28 cellular contexts compared by ENCODE assay signal in genomic region chr6:14284969-14285368, GRCh38.
"Had no signal": no experiment of that assay in that cellular context is flagged by ENCODE, and none has a peak within 500 bp of the region (broad histone marks: within the 10 kb centered on the region; RNA-seq: fewer than 3 reads in every experiment).

No MANE protein-coding gene starts in this region.

- H3K27me3 Mint-ChIP-seq: dendritic cell treated with granulocyte-macrophage colony-stimulating factor and Interleukin-4, amounts not matched to agents 40 ng/mL and 50 ng/mL, for 4 days; progenitor cell of endocrine pancreas had no signal

- ATAC-seq: activated CD4-positive, CD25-positive, alpha-beta regulatory T cell treated with anti-CD3 and anti-CD28 coated beads, Interleukin-2, amount 50 U/mL, for 24 hours; mucosa of descending colon; natural killer cell treated with Interleukin-12 subunit alpha and Interleukin-12 subunit beta and Interleukin-15 and Interleukin-18, amount 100 ng/mL, for 72 hours; right lobe of liver; stimulated activated effector memory CD8-positive, alpha-beta T cell treated with anti-CD3 and anti-CD28 coated beads, Interleukin-12 subunit alpha, Interleukin-12 subunit beta, amount 100 ng/mL, for 72 hours had no signal

- H3K36me3 Mint-ChIP-seq: natural killer cell treated with Interleukin-12 subunit alpha and Interleukin-12 subunit beta and Interleukin-15 and Interleukin-18, amount 100 ng/mL, for 72 hours; stimulated activated effector memory CD8-positive, alpha-beta T cell treated with anti-CD3 and anti-CD28 coated beads, Interleukin-12 subunit alpha, Interleukin-12 subunit beta, amount 100 ng/mL, for 72 hours had no signal

- H3K4me3 ChIP-seq: mucosa of descending colon, ovary, right lobe of liver, skin epidermis, transverse colon had no signal

- H3K4me1 Mint-ChIP-seq: stimulated activated effector memory CD8-positive, alpha-beta T cell treated with anti-CD3 and anti-CD28 coated beads, Interleukin-12 subunit alpha, Interleukin-12 subunit beta, amount 100 ng/mL, for 72 hours had no signal

- H3K4me3 Mint-ChIP-seq: activated naive CD4-positive, alpha-beta T cell treated with anti-CD3 and anti-CD28 coated beads, Interleukin-2, amount 10 ng/mL, durations not matched to agents 7 days and 5 days; dendritic cell treated with granulocyte-macrophage colony-stimulating factor and Interleukin-4, amounts not matched to agents 40 ng/mL and 50 ng/mL, for 4 days; natural killer cell treated with Interleukin-12 subunit alpha and Interleukin-12 subunit beta and Interleukin-15 and Interleukin-18, amount 100 ng/mL, for 72 hours; stimulated activated effector memory CD8-positive, alpha-beta T cell treated with anti-CD3 and anti-CD28 coated beads, Interleukin-12 subunit alpha, Interleukin-12 subunit beta, amount 100 ng/mL, for 72 hours; T-helper 2 cell treated with Interferon-gamma antibody and Interleukin-4, amounts not matched to agents 5 μg/mL and 100 μg/mL, for 36 hours had no signal

- H3K27ac Mint-ChIP-seq: activated naive CD4-positive, alpha-beta T cell treated with anti-CD3 and anti-CD28 coated beads, Interleukin-2, amount 10 ng/mL, durations not matched to agents 7 days and 5 days; dendritic cell treated with granulocyte-macrophage colony-stimulating factor and Interleukin-4, amounts not matched to agents 40 ng/mL and 50 ng/mL, for 4 days; progenitor cell of endocrine pancreas; stimulated activated effector memory CD8-positive, alpha-beta T cell treated with anti-CD3 and anti-CD28 coated beads, Interleukin-12 subunit alpha, Interleukin-12 subunit beta, amount 100 ng/mL, for 72 hours; T-helper 2 cell treated with Interferon-gamma antibody and Interleukin-4, amounts not matched to agents 5 μg/mL and 100 μg/mL, for 36 hours had no signal

- H3K4me1 ChIP-seq: transverse colon had no signal

- H3K9me3 ChIP-seq: mucosa of descending colon, ovary, right lobe of liver, transverse colon had no signal

- H3K27ac ChIP-seq: epithelial cell of prostate, ovary, right lobe of liver, skin epidermis, transverse colon, VCaP had no signal

- DNase-seq: activated CD4-positive, alpha-beta T cell treated with anti-CD3 and anti-CD28 coated beads for 48 hours; activated CD4-positive, alpha-beta T cell treated with anti-CD3 and anti-CD28 coated beads, Interleukin-2, amount 50 U/mL, for 48 hours; activated CD8-positive, alpha-beta memory T cell treated with anti-CD3 and anti-CD28 coated beads, Interleukin-2, amount 50 U/mL, for 4 hours; activated gamma-delta T cell; activated naive CD4-positive, alpha-beta T cell treated with anti-CD3 and anti-CD28 coated beads, Interleukin-2, amount 10 ng/mL, durations not matched to agents 7 days and 5 days; activated T-cell treated with anti-CD3 and anti-CD28 coated beads, Interleukin-2, amount 50 U/mL, for 1 hour; amniotic stem cell; central memory CD4-positive, alpha-beta T cell; effector CD4-positive, alpha-beta T cell; glutamatergic neuron; islet precursor cell; left ventricle myocardium superior; mucosa of descending colon; ovary; right lobe of liver; stimulated activated CD4-positive, alpha-beta T cell treated with anti-CD3 and anti-CD28 coated beads, Interleukin-12 subunit alpha, Interleukin-12 subunit beta, amount 100 ng/mL, for 4 hours; stimulated activated CD4-positive, alpha-beta T cell treated with anti-CD3 and anti-CD28 coated beads, Interleukin-4, amount 100 ng/mL, for 24 hours; T-helper 1 cell; transverse colon had no signal

- H3K36me3 ChIP-seq: ovary, right lobe of liver, transverse colon had no signal

- H3K9me3 Mint-ChIP-seq: activated naive CD4-positive, alpha-beta T cell treated with anti-CD3 and anti-CD28 coated beads, Interleukin-2, amount 10 ng/mL, durations not matched to agents 7 days and 5 days; natural killer cell treated with Interleukin-12 subunit alpha and Interleukin-12 subunit beta and Interleukin-15 and Interleukin-18, amount 100 ng/mL, for 72 hours had no signal

- H3K27me3 ChIP-seq: ovary, right lobe of liver, transverse colon had no signal
